ENCODE assay signal across 23 cellular contexts in the genomic region with DNA sequence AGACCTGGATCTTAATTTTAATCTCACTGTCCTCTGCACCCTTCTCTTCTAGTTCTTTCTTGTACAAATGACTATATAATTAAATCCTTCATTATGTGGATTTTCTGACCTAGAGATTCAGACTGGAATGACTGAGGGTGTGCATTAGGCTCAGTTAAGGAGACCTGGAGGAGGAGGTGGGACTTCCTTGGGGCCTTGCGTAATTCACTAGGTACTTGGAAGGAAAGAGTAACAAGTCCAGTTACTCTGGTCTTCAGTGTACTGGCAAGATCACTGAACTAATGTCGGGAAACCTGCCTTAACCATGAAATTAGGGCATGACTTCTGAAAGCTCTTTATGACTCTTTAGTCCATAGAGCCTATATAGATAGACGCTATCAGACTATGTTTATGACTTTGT.
A peak's percentile ranks its signal among the peaks of the same experiment; 100 is the strongest.
DNase-seq lines count a peak whose midpoint lies in the region; ATAC-seq and TF ChIP-seq lines count a peak whose summit lies in the region.
"Had no signal": no experiment of that assay in that cellular context is flagged by ENCODE, and none has a peak within 500 bp of the region (broad histone marks: within the 10 kb centered on the region; RNA-seq: fewer than 3 reads in every experiment).

No MANE protein-coding gene starts in this region.

- H3K27ac ChIP-seq in hepatocyte: no peak overlapping the region
- H3K27ac ChIP-seq: A549, C4-2B, KMS-11, Peyer's patch had no signal

- H3K36me3 ChIP-seq in hepatocyte (replicated peaks; ENCODE audit: insufficient read depth, low read depth): no peaks in the 10 kb centered on the region
- H3K36me3 ChIP-seq: Peyer's patch had no signal

- no peak overlapping the region for H3K4me2 ChIP-seq in hepatocyte
- H3K4me2 ChIP-seq: A549, KMS-11 had no signal

- H2AFZ ChIP-seq in hepatocyte: no peak overlapping the region

- DNase-seq in amniotic epithelial cell (ENCODE audit: low read depth): peak; percentile 36
- DNase-seq in epithelial cell of esophagus (ENCODE audit: low read depth): peak; percentile 47
- DNase-seq in omental fat pad (ENCODE audit: low spot score): no peak
- DNase-seq in activated effector memory CD4-positive, alpha-beta T cell treated with anti-CD3 and anti-CD28 coated beads, Interleukin-2, amount 50 U/mL, for 16 hours: no peak
- DNase-seq in cerebellar nuclear complex (lab: John Stamatoyannopoulos, UW): no peak
- DNase-seq in stimulated activated CD4-positive, alpha-beta T cell treated with anti-CD3 and anti-CD28 coated beads, Interleukin-2, amount 100 ng/mL, for 48 hours: no peak
- DNase-seq in hepatocyte (ENCODE audit: low spot score): no peak
- DNase-seq: Caco-2; CD8-positive, alpha-beta T cell; DMS 273 treated with DMSO at 0.1 percent for 48 hours; DMS79; GDM1; HCEC 1CT; NCI-H1092; NCI-H1417 treated with DMSO at 0.1 percent for 48 hours; NCI-H187; NCI-H2081 treated with DMSO at 0.1 percent for 48 hours; NCI-H510A; Peyer's patch; SHP77 treated with DMSO at 0.1 percent for 48 hours had no signal

- no peaks in the 10 kb centered on the region for H3K9me3 ChIP-seq in hepatocyte (ENCODE audit: low read depth)
- H3K9me3 ChIP-seq: A549, Caco-2, Peyer's patch had no signal

- no peaks in the 10 kb centered on the region for H4K20me1 ChIP-seq in hepatocyte (ENCODE audit: insufficient read depth, poor library complexity, severe bottlenecking)

- H3K27me3 ChIP-seq in hepatocyte: no peaks in the 10 kb centered on the region
- H3K27me3 ChIP-seq: Peyer's patch had no signal

- H3K79me2 ChIP-seq in hepatocyte: no peaks in the 10 kb centered on the region

- 82% methylated on average over 3 of the region's 3 CpGs for WGBS in hepatocyte (ENCODE audit: low lambda C conversion rate, missing lambda C conversion rate)

- ATAC-seq in omental fat pad (ENCODE audit: low FRiP score): peak; percentile 66
- ATAC-seq: A549; CD8-positive, alpha-beta T cell had no signal

- no peaks in the 10 kb centered on the region for H3K9me2 ChIP-seq in hepatocyte (replicated peaks; ENCODE audit: insufficient read depth)

- TF ChIP-seq CTCF in epithelial cell of esophagus (IDR thresholded peaks at IDR 0.05; ENCODE audit: insufficient read depth, low read depth, low read length, missing control alignments) (no peak), omental fat pad (IDR thresholded peaks at IDR 0.05) (no peak), hepatocyte (IDR thresholded peaks at IDR 0.05; ENCODE audit: poor library complexity) (no peak)

- no peaks in the 10 kb centered on the region for H3K4me1 ChIP-seq in hepatocyte (ENCODE audit: insufficient read depth)
- H3K4me1 ChIP-seq: A549, Caco-2, Peyer's patch had no signal

- H3K4me3 ChIP-seq in epithelial cell of esophagus (ENCODE audit: low read length): no peak overlapping the region
- no peak overlapping the region for H3K4me3 ChIP-seq in hepatocyte
- H3K4me3 ChIP-seq: A549, Peyer's patch had no signal

Comparison
In these comparisons a context has a peak if more than half of its experiments do, and no peak if none do; other contexts are left out.
1. DNase-seq: peak in amniotic epithelial cell (single experiment) and epithelial cell of esophagus (single experiment); none in omental fat pad (single experiment), activated effector memory CD4-positive, alpha-beta T cell treated with anti-CD3 and anti-CD28 coated beads, Interleukin-2, amount 50 U/mL, for 16 hours (single experiment), cerebellar nuclear complex (0 of 2), stimulated activated CD4-positive, alpha-beta T cell treated with anti-CD3 and anti-CD28 coated beads, Interleukin-2, amount 100 ng/mL, for 48 hours (0 of 2) and hepatocyte (single experiment).